Comparison of ENCODE assay signal across 23 cellular contexts in the genomic region with DNA sequence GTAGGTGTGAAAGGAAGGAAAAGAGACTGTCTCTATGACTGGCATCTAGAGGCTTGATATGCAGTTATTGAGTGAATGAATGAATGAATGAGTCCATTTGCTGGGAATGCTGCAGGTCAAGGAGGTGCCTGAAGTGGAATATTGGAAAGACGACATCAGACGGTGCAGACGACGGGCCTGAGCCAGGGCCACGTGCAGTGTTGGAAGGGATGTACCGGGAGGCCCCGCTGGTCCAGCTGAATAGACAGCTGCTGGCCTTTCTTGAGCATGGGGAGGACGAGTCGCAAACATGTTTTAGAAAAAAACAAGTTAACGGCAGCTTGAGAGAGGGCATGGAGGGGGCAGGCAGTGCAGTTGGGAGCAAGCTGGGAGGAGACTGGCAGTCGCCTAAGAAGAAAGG.
"Had no signal": no experiment of that assay in that cellular context is flagged by ENCODE, and none has a peak within 500 bp of the region (broad histone marks: within the 10 kb centered on the region; RNA-seq: fewer than 3 reads in every experiment).

No MANE protein-coding gene starts in this region.

- H3K4me3 ChIP-seq: colonic mucosa, coronary artery, dorsolateral prefrontal cortex, esophagus muscularis mucosa, esophagus squamous epithelium, gastrocnemius medialis, gastroesophageal sphincter, heart left ventricle, heart right ventricle had no signal

- H3K27me3 ChIP-seq: colonic mucosa, dorsolateral prefrontal cortex, esophagus muscularis mucosa, esophagus squamous epithelium, foreskin keratinocyte, gastrocnemius medialis, gastroesophageal sphincter, heart left ventricle, heart right ventricle had no signal

- H3K27ac Mint-ChIP-seq: dendritic cell treated with granulocyte-macrophage colony-stimulating factor and Interleukin-4, amounts not matched to agents 40 ng/mL and 50 ng/mL, for 4 days; effector memory CD8-positive, alpha-beta T cell; endodermal cell had no signal

- H3K4me3 Mint-ChIP-seq: dendritic cell treated with granulocyte-macrophage colony-stimulating factor and Interleukin-4, amounts not matched to agents 40 ng/mL and 50 ng/mL, for 4 days; effector memory CD8-positive, alpha-beta T cell; endodermal cell had no signal

- DNase-seq: colonic mucosa; cortex of kidney; dermis blood vessel endothelial cell; dorsolateral prefrontal cortex; effector CD4-positive, alpha-beta T cell; effector CD8-positive, alpha-beta T cell; effector memory CD4-positive, alpha-beta T cell; effector memory CD8-positive, alpha-beta T cell; endodermal cell; erythroblast; esophagus squamous epithelium; foreskin fibroblast; foreskin keratinocyte; foreskin melanocyte; gastrocnemius medialis; heart left ventricle; heart right ventricle had no signal

- H3K27ac ChIP-seq: colonic mucosa, coronary artery, dorsolateral prefrontal cortex, epithelial cell of prostate, esophagus muscularis mucosa, esophagus squamous epithelium, foreskin keratinocyte, gastrocnemius medialis, gastroesophageal sphincter, heart left ventricle, heart right ventricle had no signal

- H3K9me3 ChIP-seq: colonic mucosa, esophagus squamous epithelium, gastroesophageal sphincter had no signal

- H3K36me3 ChIP-seq: colonic mucosa, esophagus muscularis mucosa, esophagus squamous epithelium, gastrocnemius medialis, gastroesophageal sphincter, heart left ventricle, heart right ventricle had no signal

- H3K4me1 ChIP-seq: colonic mucosa, esophagus muscularis mucosa, foreskin keratinocyte, gastrocnemius medialis, gastroesophageal sphincter, heart right ventricle had no signal

- ATAC-seq: effector memory CD8-positive, alpha-beta T cell; esophagus mucosa; foreskin keratinocyte; gastrocnemius medialis; gastroesophageal sphincter; heart left ventricle; heart right ventricle had no signal

- H3K9me3 Mint-ChIP-seq: dendritic cell treated with granulocyte-macrophage colony-stimulating factor and Interleukin-4, amounts not matched to agents 40 ng/mL and 50 ng/mL, for 4 days had no signal
